Comparison of ENCODE assay signal across 18 cellular contexts in genomic region chr12:30016656-30017055, GRCh38.
DNase-seq lines count a peak whose midpoint lies in the region; ATAC-seq and TF ChIP-seq lines count a peak whose summit lies in the region.
"Had no signal": no experiment of that assay in that cellular context is flagged by ENCODE, and none has a peak within 500 bp of the region (broad histone marks: within the 10 kb centered on the region; RNA-seq: fewer than 3 reads in every experiment).

No MANE protein-coding gene starts in this region.

- H3K9me2 ChIP-seq in neural cell (ENCODE audit: insufficient read depth, low read length), result no peaks in the 10 kb centered on the region

- no peak overlapping the region for H2AFZ ChIP-seq in neural cell (ENCODE audit: low read depth, low read length)

- no peak for ATAC-seq in mucosa of descending colon
- ATAC-seq: CD8-positive, alpha-beta T cell had no signal

- H3K27me3 Mint-ChIP-seq in CD14-positive monocyte (ENCODE audit: low read depth in 3 of 3), result no peaks in the 10 kb centered on the region
- H3K27me3 Mint-ChIP-seq in T-helper 2 cell treated with Interferon-gamma antibody and Interleukin-4, amounts not matched to agents 5 μg/mL and 100 μg/mL, for 36 hours (ENCODE audit: low read depth), result no peaks in the 10 kb centered on the region
- H3K27me3 Mint-ChIP-seq: CD4-positive, alpha-beta T cell had no signal

- H3K36me3 ChIP-seq in WERI-Rb-1 (no peaks in the 10 kb centered on the region), neural cell (ENCODE audit: insufficient read depth, low read length) (no peaks in the 10 kb centered on the region), mucosa of descending colon (ENCODE audit: low read depth) (no peaks in the 10 kb centered on the region)
- H3K36me3 ChIP-seq: BE2C, BLaER1 had no signal

- H3K4me3 ChIP-seq in WERI-Rb-1 (ENCODE audit: low read depth, low read length) (no peak overlapping the region), neural cell (ENCODE audit: low read length) (no peak overlapping the region), mucosa of descending colon (no peak overlapping the region)
- H3K4me3 ChIP-seq: BLaER1 had no signal

- H3K4me1 ChIP-seq in mucosa of descending colon (ENCODE audit: low read depth), result no peaks in the 10 kb centered on the region
- H3K4me1 ChIP-seq: BE2C, BLaER1 had no signal

- peak; percentile 75 for TF ChIP-seq EP300 in neural cell (conservative IDR thresholded peaks at IDR 0.05; ENCODE audit: poor library complexity, severe bottlenecking)

- DNase-seq in NCI-H82 treated with DMSO at 0.1 percent for 48 hours (lab: John Stamatoyannopoulos, UW; ENCODE audit: unreplicated experiment) (peak; percentile 22), WERI-Rb-1 (peak; percentile 39), mucosa of descending colon (no peak), CD14-positive monocyte (ENCODE audit: low spot score) (no peak)
- DNase-seq in T-helper 2 cell treated with Interferon-gamma antibody and Interleukin-4, amounts not matched to agents 5 μg/mL and 100 μg/mL, for 36 hours (ENCODE audit: low spot score), result no peak
- no peak for DNase-seq in stimulated activated CD8-positive, alpha-beta memory T cell treated with anti-CD3 and anti-CD28 coated beads, Interleukin-4, amount 100 ng/mL, for 48 hours
- DNase-seq: 8988T; ACHN; BE2C; C1 segment of cervical spinal cord; Caco-2; Calu3; CD4-positive, alpha-beta T cell; CD8-positive, alpha-beta T cell; DMS79 treated with DMSO at 0.1 percent for 48 hours; GF-D8 had no signal

- H3K4me2 ChIP-seq in neural cell (ENCODE audit: low read length), result no peak overlapping the region
- H3K4me2 ChIP-seq: BLaER1 had no signal

- no peak overlapping the region for H3K4me3 Mint-ChIP-seq in CD14-positive monocyte
- H3K4me3 Mint-ChIP-seq in T-helper 2 cell treated with Interferon-gamma antibody and Interleukin-4, amounts not matched to agents 5 μg/mL and 100 μg/mL, for 36 hours, result no peak overlapping the region
- H3K4me3 Mint-ChIP-seq: CD4-positive, alpha-beta T cell; CD8-positive, alpha-beta T cell had no signal

- H3K27me3 ChIP-seq in WERI-Rb-1 (ENCODE audit: insufficient read depth, low read depth, severe bottlenecking) (no peaks in the 10 kb centered on the region), neural cell (ENCODE audit: insufficient read depth, low read depth, low read length) (no peaks in the 10 kb centered on the region)
- H3K27me3 ChIP-seq: BE2C, BLaER1 had no signal

- H3K27ac ChIP-seq in WERI-Rb-1 (no peak overlapping the region), neural cell (ENCODE audit: low read length) (peak overlapping the region; percentile 32)
- H3K27ac ChIP-seq: BLaER1 had no signal

- H3K27ac Mint-ChIP-seq in CD14-positive monocyte, result no peak overlapping the region
- H3K27ac Mint-ChIP-seq in T-helper 2 cell treated with Interferon-gamma antibody and Interleukin-4, amounts not matched to agents 5 μg/mL and 100 μg/mL, for 36 hours, result no peak overlapping the region
- H3K27ac Mint-ChIP-seq: CD4-positive, alpha-beta T cell; CD8-positive, alpha-beta T cell had no signal

- intact Hi-C loops in mucosa of descending colon (cut with DNase I, micrococcal nuclease) (no loop called here), CD14-positive monocyte (cut with micrococcal nuclease) (no loop called here)

- no peaks in the 10 kb centered on the region for H3F3A ChIP-seq in neural cell (ENCODE audit: insufficient read depth, low read length, poor library complexity, severe bottlenecking)

- H4K20me1 ChIP-seq in neural cell (ENCODE audit: insufficient read depth), result no peaks in the 10 kb centered on the region
- H4K20me1 ChIP-seq: BLaER1 had no signal

- no peaks in the 10 kb centered on the region for H3K36me3 Mint-ChIP-seq in CD14-positive monocyte
- H3K36me3 Mint-ChIP-seq in T-helper 2 cell treated with Interferon-gamma antibody and Interleukin-4, amounts not matched to agents 5 μg/mL and 100 μg/mL, for 36 hours (ENCODE audit: low read depth), result no peaks in the 10 kb centered on the region
- H3K36me3 Mint-ChIP-seq: CD8-positive, alpha-beta T cell had no signal

- H3K9me3 Mint-ChIP-seq in CD14-positive monocyte, result peaks cover 0 to 3% (median 0%) of the 10 kb centered on the region in 7 donors
- no peaks in the 10 kb centered on the region for H3K9me3 Mint-ChIP-seq in T-helper 2 cell treated with Interferon-gamma antibody and Interleukin-4, amounts not matched to agents 5 μg/mL and 100 μg/mL, for 36 hours
- H3K9me3 Mint-ChIP-seq: CD8-positive, alpha-beta T cell had no signal

- H3K79me2 ChIP-seq in neural cell (replicated peaks; ENCODE audit: insufficient read depth, low read length), result no peaks in the 10 kb centered on the region

- no peak overlapping the region for H3K9ac ChIP-seq in neural cell (ENCODE audit: low read length)
- H3K9ac ChIP-seq: BLaER1 had no signal

- TF ChIP-seq CTCF in WERI-Rb-1 (IDR thresholded peaks at IDR 0.05; ENCODE audit: low read depth, low read length) (no peak), neural cell (IDR thresholded peaks at IDR 0.05; ENCODE audit: poor library complexity, severe bottlenecking) (no peak), mucosa of descending colon (IDR thresholded peaks at IDR 0.05) (no peak), CD14-positive monocyte (IDR thresholded peaks at IDR 0.05) (no peak)

- H3K9me3 ChIP-seq in WERI-Rb-1 (ENCODE audit: severe bottlenecking), result no peaks in the 10 kb centered on the region
- no peaks in the 10 kb centered on the region for H3K9me3 ChIP-seq in neural cell (ENCODE audit: low read length)
- H3K9me3 ChIP-seq in mucosa of descending colon, result no peaks in the 10 kb centered on the region
- H3K9me3 ChIP-seq: BE2C, BLaER1, Caco-2 had no signal

- no peaks in the 10 kb centered on the region for H3K4me1 Mint-ChIP-seq in CD14-positive monocyte
- no peaks in the 10 kb centered on the region for H3K4me1 Mint-ChIP-seq in T-helper 2 cell treated with Interferon-gamma antibody and Interleukin-4, amounts not matched to agents 5 μg/mL and 100 μg/mL, for 36 hours (ENCODE audit: low read depth)

- no peak for TF ChIP-seq RAD21 in neural cell (conservative IDR thresholded peaks at IDR 0.05)

TF ChIP-seq in neural cell, 6 proteins besides CTCF, POLR2A, EP300 and RAD21:
- TF ChIP-seq REST (IDR thresholded peaks at IDR 0.05; ENCODE audit: borderline replicate concordance) (no peak), EZH2 (IDR thresholded peaks at IDR 0.05; ENCODE audit: borderline replicate concordance, insufficient read depth, low read length, poor library complexity, severe bottlenecking) (no peak), POLR2AphosphoS5 (IDR thresholded peaks at IDR 0.05) (peak; percentile 43), SMC3 (conservative IDR thresholded peaks at IDR 0.05; ENCODE audit: poor library complexity) (no peak)
TF ChIP-seq in neural cell: peak in this region for 1.

Comparison
In these comparisons a context has a peak if more than half of its experiments do, and no peak if none do; other contexts are left out.
1. DNase-seq: peak in NCI-H82 treated with DMSO at 0.1 percent for 48 hours (single experiment) and WERI-Rb-1 (single experiment); none in mucosa of descending colon (0 of 3), CD14-positive monocyte (single experiment), T-helper 2 cell treated with Interferon-gamma antibody and Interleukin-4, amounts not matched to agents 5 μg/mL and 100 μg/mL, for 36 hours (single experiment) and stimulated activated CD8-positive, alpha-beta memory T cell treated with anti-CD3 and anti-CD28 coated beads, Interleukin-4, amount 100 ng/mL, for 48 hours (single experiment).